In genomic region chr1:27561126-27561899, GRCh38 we compare ENCODE assay signal across 10 cellular contexts. TPM values are rescaled to one million over a fixed set of nuclear protein-coding genes. Genes with fewer than 3 reads are reported as not detected.
DNase-seq lines count a peak whose midpoint lies in the region; ATAC-seq and TF ChIP-seq lines count a peak whose summit lies in the region.
"Had no signal": no experiment of that assay in that cellular context is flagged by ENCODE, and none has a peak within 500 bp of the region (broad histone marks: within the 10 kb centered on the region; RNA-seq: fewer than 3 reads in every experiment).

No MANE protein-coding gene starts in this region.

- H4K20me1 ChIP-seq in OCI-LY7 (ENCODE audit: insufficient read depth, low read length) = no peaks in the 10 kb centered on the region

- no peaks in the 10 kb centered on the region for H3K9me3 ChIP-seq in Panc1 (ENCODE audit: control insufficient read depth, insufficient read depth, low read depth, low read length)
- no peaks in the 10 kb centered on the region for H3K9me3 ChIP-seq in lower lobe of right lung
- H3K9me3 ChIP-seq in stomach smooth muscle (ENCODE audit: control insufficient read depth in 2 of 2, low read length in 2 of 2) = no peaks in the 10 kb centered on the region
- H3K9me3 ChIP-seq in OCI-LY7 (ENCODE audit: low read length) = no peaks in the 10 kb centered on the region

- H3K36me3 Mint-ChIP-seq in dendritic cell treated with granulocyte-macrophage colony-stimulating factor and Interleukin-4, amounts not matched to agents 40 ng/mL and 50 ng/mL, for 4 days (ENCODE audit: low read depth) = no peaks in the 10 kb centered on the region

- H3K79me2 ChIP-seq in OCI-LY7 (ENCODE audit: insufficient read depth, low read depth, low read length) = no peaks in the 10 kb centered on the region

- intact Hi-C loops in Panc1 (cut with micrococcal nuclease; ENCODE audit: unreplicated experiment) (no loop called here), lower lobe of right lung (cut with DNase I) (no loop called here), OCI-LY7 (cut with micrococcal nuclease; ENCODE audit: unreplicated experiment) (no loop called here)
- intact Hi-C loops in dendritic cell treated with granulocyte-macrophage colony-stimulating factor and Interleukin-4, amounts not matched to agents 40 ng/mL and 50 ng/mL, for 4 days (cut with micrococcal nuclease) = no loop called here

- H3K9ac ChIP-seq in stomach smooth muscle (ENCODE audit: low read length in 2 of 2) = peak overlapping the region in 1 of 2 donors; percentile 42

- in situ Hi-C loops in Panc1 (cut with HindIII; ENCODE audit: low pct_unique_long_range_greater_than_20kb, low sequenced_read_pairs) = no loop called here

- peaks cover 92% of the 10 kb centered on the region for H3K4me1 Mint-ChIP-seq in dendritic cell treated with granulocyte-macrophage colony-stimulating factor and Interleukin-4, amounts not matched to agents 40 ng/mL and 50 ng/mL, for 4 days (ENCODE audit: low read depth)

- H3K9me2 ChIP-seq in OCI-LY7 (ENCODE audit: insufficient read depth, low read length) = no peaks in the 10 kb centered on the region

- BruUV-seq in Panc1 (replicated peaks; lab: Mats Ljungman, UMichigan) (no TSS peak), OCI-LY7 (replicated peaks; lab: Mats Ljungman, UMichigan) (no TSS peak)

- peak overlapping the region; percentile 38 for H3K27ac Mint-ChIP-seq in dendritic cell treated with granulocyte-macrophage colony-stimulating factor and Interleukin-4, amounts not matched to agents 40 ng/mL and 50 ng/mL, for 4 days
- H3K27ac Mint-ChIP-seq: stimulated activated naive CD8-positive, alpha-beta T cell treated with anti-CD3 and anti-CD28 coated beads, Interleukin-15, Interleukin-2, amounts not matched to agents 100 ng/mL and 50 ng/mL, for 24 hours had no signal

- DNase-seq in Panc1 (ENCODE audit: low read depth, low spot score) = no peak
- no peak for DNase-seq in lower lobe of right lung
- no peak for DNase-seq in OCI-LY7 (ENCODE audit: low spot score)
- no peak for DNase-seq in activated CD8-positive, alpha-beta memory T cell treated with anti-CD3 and anti-CD28 coated beads, Interleukin-2, amount 50 U/mL, for 4 hours
- no peak for DNase-seq in COLO668 (lab: John Stamatoyannopoulos, UW; ENCODE audit: unreplicated experiment)
- DNase-seq in NOMO-1 treated with dmso at 0.1 percent for 144 hours (lab: John Stamatoyannopoulos, UW; ENCODE audit: unreplicated experiment) = no peak
- DNase-seq: NCI-H1694 treated with DMSO at 0.1 percent for 48 hours had no signal

- no peak overlapping the region for H2AFZ ChIP-seq in OCI-LY7 (ENCODE audit: low read length)

- no peak overlapping the region for H3K4me3 ChIP-seq in Panc1 (ENCODE audit: low read depth in 2 of 2, low read length in 2 of 2)
- H3K4me3 ChIP-seq in lower lobe of right lung = no peak overlapping the region
- H3K4me3 ChIP-seq in stomach smooth muscle (ENCODE audit: low read length in 2 of 2) = peak overlapping the region in 1 of 2 donors; percentile 54
- H3K4me3 ChIP-seq in OCI-LY7 (ENCODE audit: low read depth, low read length, poor library complexity, severe bottlenecking) = no peak overlapping the region

- no peak overlapping the region for H3K4me3 Mint-ChIP-seq in dendritic cell treated with granulocyte-macrophage colony-stimulating factor and Interleukin-4, amounts not matched to agents 40 ng/mL and 50 ng/mL, for 4 days
- H3K4me3 Mint-ChIP-seq: stimulated activated naive CD8-positive, alpha-beta T cell treated with anti-CD3 and anti-CD28 coated beads, Interleukin-15, Interleukin-2, amounts not matched to agents 100 ng/mL and 50 ng/mL, for 24 hours had no signal

- H3K4me1 ChIP-seq in Panc1 (ENCODE audit: control insufficient read depth, insufficient read depth, low read length) (peaks cover 76% of the 10 kb centered on the region), lower lobe of right lung (peaks cover 72% of the 10 kb centered on the region), stomach smooth muscle (ENCODE audit: control insufficient read depth, insufficient read depth, low read length) (peaks cover 90% of the 10 kb centered on the region), OCI-LY7 (ENCODE audit: insufficient read depth, low read length, poor library complexity, severe bottlenecking) (peaks cover 19% of the 10 kb centered on the region)

- H3K27ac ChIP-seq in Panc1 (ENCODE audit: low read length) (peak overlapping the region; percentile 69), lower lobe of right lung (peak overlapping the region; percentile 56), stomach smooth muscle (ENCODE audit: low read length) (peak overlapping the region; percentile 94), OCI-LY7 (ENCODE audit: low read depth, low read length, poor library complexity, severe bottlenecking) (no peak overlapping the region)

- no peak overlapping the region for H3K4me2 ChIP-seq in OCI-LY7 (ENCODE audit: low read length)

- H3K9me3 Mint-ChIP-seq in dendritic cell treated with granulocyte-macrophage colony-stimulating factor and Interleukin-4, amounts not matched to agents 40 ng/mL and 50 ng/mL, for 4 days = no peaks in the 10 kb centered on the region
- H3K9me3 Mint-ChIP-seq: stimulated activated naive CD8-positive, alpha-beta T cell treated with anti-CD3 and anti-CD28 coated beads, Interleukin-15, Interleukin-2, amounts not matched to agents 100 ng/mL and 50 ng/mL, for 24 hours had no signal

- peaks cover 8% of the 10 kb centered on the region for H3K27me3 Mint-ChIP-seq in dendritic cell treated with granulocyte-macrophage colony-stimulating factor and Interleukin-4, amounts not matched to agents 40 ng/mL and 50 ng/mL, for 4 days
- H3K27me3 Mint-ChIP-seq: stimulated activated naive CD8-positive, alpha-beta T cell treated with anti-CD3 and anti-CD28 coated beads, Interleukin-15, Interleukin-2, amounts not matched to agents 100 ng/mL and 50 ng/mL, for 24 hours had no signal

- ATAC-seq in Panc1 = no peak
- no peak for ATAC-seq in lower lobe of right lung

- POLR2A ChIA-PET in Panc1 (lab: Charles Lee) = no interaction called here
- POLR2A ChIA-PET in OCI-LY7 (lab: Charles Lee) = interaction anchor here (0.5 kb wide), 1 partner anchor 196 kb away, joined by 4 read pairs; no protein-coding TSS in a partner anchor

- CTCF ChIA-PET in Panc1 (lab: Charles Lee) = interaction anchor here (1.0 kb wide), 1 partner anchor 46 kb away, joined by 3 read pairs; no protein-coding TSS in a partner anchor
- CTCF ChIA-PET in OCI-LY7 (lab: Charles Lee; ENCODE audit: unreplicated experiment) = no interaction called here

- H3K27me3 ChIP-seq in Panc1 (ENCODE audit: control insufficient read depth, insufficient read depth, low read length) (no peaks in the 10 kb centered on the region), lower lobe of right lung (ENCODE audit: low read depth) (no peaks in the 10 kb centered on the region), stomach smooth muscle (ENCODE audit: control insufficient read depth in 1 of 2, insufficient read depth in 2 of 2, low read length in 2 of 2) (no peaks in the 10 kb centered on the region)

- H3K36me3 ChIP-seq in Panc1 (ENCODE audit: control insufficient read depth, insufficient read depth, low read length) = no peaks in the 10 kb centered on the region; the same call in 1 of the 2 replicates
- peaks cover 10% of the 10 kb centered on the region for H3K36me3 ChIP-seq in lower lobe of right lung
- peaks cover 0 to 3% of the 10 kb centered on the region in 2 donors for H3K36me3 ChIP-seq in stomach smooth muscle (ENCODE audit: control insufficient read depth in 2 of 2, insufficient read depth in 2 of 2, low read length in 2 of 2)
- no peaks in the 10 kb centered on the region for H3K36me3 ChIP-seq in OCI-LY7 (ENCODE audit: insufficient read depth, low read length)

- no peak for TF ChIP-seq CTCF in Panc1 (IDR thresholded peaks at IDR 0.05)
- TF ChIP-seq CTCF in lower lobe of right lung (IDR thresholded peaks at IDR 0.05) = no peak
- TF ChIP-seq CTCF in OCI-LY7 (conservative IDR thresholded peaks at IDR 0.05; ENCODE audit: low read length) = no peak

RNA-seq across cellular contexts. Expression of gene AHDC1, which starts 42.6 kb away (rescaled TPM):
- total RNA-seq in Panc1 (2021; ENCODE audit: unreplicated experiment) = 47.1 TPM
- 35.8 TPM for polyA plus RNA-seq in Panc1 (2012; ENCODE audit: insufficient read length)
- total RNA-seq in lower lobe of right lung = 23.7 TPM
- total RNA-seq in OCI-LY7 (2014; rRNA removed; shearing (Covaris generic)) = 5.5 and 6.5 TPM in 2 replicates
- total RNA-seq in OCI-LY7 (2022) = 8.4 and 13.8 TPM in 2 replicates
